12 cellular contexts compared by ENCODE assay signal in genomic region chr16:11799509-11800384, GRCh38. TPM values are rescaled to one million over a fixed set of nuclear protein-coding genes. Genes with fewer than 3 reads are reported as not detected.
DNase-seq lines count a peak whose midpoint lies in the region; ATAC-seq and TF ChIP-seq lines count a peak whose summit lies in the region.
"Had no signal": no experiment of that assay in that cellular context is flagged by ENCODE, and none has a peak within 500 bp of the region (broad histone marks: within the 10 kb centered on the region; RNA-seq: fewer than 3 reads in every experiment).

No MANE protein-coding gene starts in this region.

- TF ChIP-seq CTCF in OCI-LY7 (conservative IDR thresholded peaks at IDR 0.05; ENCODE audit: low read length): no peak

- H4K20me1 ChIP-seq in OCI-LY7 (ENCODE audit: insufficient read depth, low read length): peaks cover 13% of the 10 kb centered on the region; the same call in 1 of the 2 replicates

- peak overlapping the region; percentile 33 for H3K27ac ChIP-seq in OCI-LY7 (ENCODE audit: low read depth, low read length, poor library complexity, severe bottlenecking)
- peak overlapping the region; percentile 99 for H3K27ac ChIP-seq in skeletal muscle tissue (ENCODE audit: low read depth, low read length)

- no TSS peak for BruUV-seq in OCI-LY7 (replicated peaks; lab: Mats Ljungman, UMichigan)

- H3K79me2 ChIP-seq in OCI-LY7 (ENCODE audit: insufficient read depth, low read depth, low read length): peaks cover 44% of the 10 kb centered on the region

- no peaks in the 10 kb centered on the region for H3K9me2 ChIP-seq in OCI-LY7 (ENCODE audit: insufficient read depth, low read length)

- H3K4me1 ChIP-seq in OCI-LY7 (ENCODE audit: insufficient read depth, low read length, poor library complexity, severe bottlenecking): peaks cover 38% of the 10 kb centered on the region
- H3K4me1 ChIP-seq in skeletal muscle tissue (ENCODE audit: control insufficient read depth in 3 of 3, insufficient read depth in 3 of 3, low read length in 3 of 3): peaks cover 27 to 43% (median 39%) of the 10 kb centered on the region in 3 donors

- H3K36me3 Mint-ChIP-seq in activated CD4-positive, alpha-beta T cell treated with anti-CD3 and anti-CD28 coated beads for 36 hours (ENCODE audit: low read depth): peaks cover 26% of the 10 kb centered on the region

- H3K9ac ChIP-seq in skeletal muscle tissue (ENCODE audit: low read depth in 1 of 3, low read length in 3 of 3): no peak overlapping the region

- H3K36me3 ChIP-seq in OCI-LY7 (ENCODE audit: insufficient read depth, low read length) (peaks cover 10% of the 10 kb centered on the region), skeletal muscle tissue (ENCODE audit: control insufficient read depth in 3 of 3, insufficient read depth in 3 of 3, low read length in 3 of 3) (peaks cover 0 to 4% (median 3%) of the 10 kb centered on the region in 3 donors)
- H3K36me3 ChIP-seq: breast epithelium had no signal

- no peaks in the 10 kb centered on the region for H3K9me3 ChIP-seq in OCI-LY7 (ENCODE audit: low read length)
- no peaks in the 10 kb centered on the region for H3K9me3 ChIP-seq in skeletal muscle tissue (ENCODE audit: control insufficient read depth in 3 of 3, low read length in 3 of 3)
- H3K9me3 ChIP-seq: breast epithelium had no signal

- H3K4me3 Mint-ChIP-seq in activated CD4-positive, alpha-beta T cell treated with anti-CD3 and anti-CD28 coated beads for 36 hours: peak overlapping the region; percentile 92

- H3K4me2 ChIP-seq in OCI-LY7 (ENCODE audit: low read length): peak overlapping the region; percentile 71

- H3K4me3 ChIP-seq in OCI-LY7 (ENCODE audit: low read depth, low read length, poor library complexity, severe bottlenecking): peak overlapping the region; percentile 92
- H3K4me3 ChIP-seq in skeletal muscle tissue (ENCODE audit: low read length in 3 of 3): no peak overlapping the region
- H3K4me3 ChIP-seq: breast epithelium had no signal

- H3K9me3 Mint-ChIP-seq in activated CD4-positive, alpha-beta T cell treated with anti-CD3 and anti-CD28 coated beads for 36 hours (ENCODE audit: low read depth): no peaks in the 10 kb centered on the region

- no peaks in the 10 kb centered on the region for H3K27me3 ChIP-seq in skeletal muscle tissue (ENCODE audit: control insufficient read depth in 3 of 3, insufficient read depth in 3 of 3, low read length in 3 of 3)
- H3K27me3 ChIP-seq: breast epithelium had no signal

- ATAC-seq in activated CD4-positive, alpha-beta T cell treated with anti-CD3 and anti-CD28 coated beads for 36 hours: no peak
- ATAC-seq: sciatic nerve had no signal

- POLR2A ChIA-PET in activated CD4-positive, alpha-beta T cell treated with anti-CD3 and anti-CD28 coated beads for 36 hours (lab: Charles Lee): interaction anchor here (0.6 kb wide), 1 partner anchor 15 kb away, joined by 3 read pairs; no protein-coding TSS in a partner anchor
- POLR2A ChIA-PET in OCI-LY7 (lab: Charles Lee): interaction anchor here (0.6 to 2.5 kb wide), 9 partner anchors 14 to 538 kb away, joined by 3 to 8 read pairs (median 3); no protein-coding TSS in a partner anchor

- CTCF ChIA-PET in activated CD4-positive, alpha-beta T cell treated with anti-CD3 and anti-CD28 coated beads for 36 hours (lab: Charles Lee): interaction anchor here (0.5 to 3.5 kb wide), 2 partner anchors 57 to 382 kb away, joined by 4 to 20 read pairs; partner anchors contain the start of gene TXNDC11
- CTCF ChIA-PET in OCI-LY7 (lab: Charles Lee; ENCODE audit: unreplicated experiment): no interaction called here

- H3K27ac Mint-ChIP-seq in activated CD4-positive, alpha-beta T cell treated with anti-CD3 and anti-CD28 coated beads for 36 hours: peak overlapping the region; percentile 76

- DNase-seq in activated CD4-positive, alpha-beta T cell treated with anti-CD3 and anti-CD28 coated beads for 36 hours: peak; percentile 59
- DNase-seq in activated CD4-positive, alpha-beta T cell treated with anti-CD3 and anti-CD28 coated beads, Interleukin-2, amount 50 U/mL, for 4 hours: no peak
- peak; percentile 36 for DNase-seq in OCI-LY7 (ENCODE audit: low spot score)
- peak; percentile 3 for DNase-seq in effector CD8-positive, alpha-beta T cell (lab: John Stamatoyannopoulos, UW)
- no peak for DNase-seq in DMS79 (lab: John Stamatoyannopoulos, UW)
- no peak for DNase-seq in NCI-H1930 (lab: John Stamatoyannopoulos, UW)
- no peak for DNase-seq in NCI-H1694 treated with DMSO at 0.1 percent for 48 hours (lab: John Stamatoyannopoulos, UW)
- DNase-seq: MM.1S, T1000 had no signal

- intact Hi-C loops in activated CD4-positive, alpha-beta T cell treated with anti-CD3 and anti-CD28 coated beads for 36 hours (cut with DNase I, micrococcal nuclease): loop anchor here (5.0 to 10.0 kb wide), 7 partner anchors 212 to 1057 kb away; partner anchors contain the start of genes CLEC16A (in 1 of the 2), DEXI (in 1 of the 2), LITAF (in 1 of the 2) and NUBP1 (in 1 of the 2)
- intact Hi-C loops in OCI-LY7 (cut with micrococcal nuclease; ENCODE audit: unreplicated experiment): no loop called here

- no peaks in the 10 kb centered on the region for H3K27me3 Mint-ChIP-seq in activated CD4-positive, alpha-beta T cell treated with anti-CD3 and anti-CD28 coated beads for 36 hours

- H2AFZ ChIP-seq in OCI-LY7 (ENCODE audit: low read length): no peak overlapping the region

- peaks cover 45% of the 10 kb centered on the region for H3K4me1 Mint-ChIP-seq in activated CD4-positive, alpha-beta T cell treated with anti-CD3 and anti-CD28 coated beads for 36 hours

RNA-seq across cellular contexts. Expression of gene ZC3H7A, which starts 2.7 kb away (rescaled TPM):
- 10 to 100 TPM; 74.1 to 95.1 TPM for total RNA-seq in activated CD4-positive, alpha-beta T cell treated with anti-CD3 and anti-CD28 coated beads for 36 hours
- 28.6 and 32.1 TPM in 2 replicates for total RNA-seq in OCI-LY7 (2014; rRNA removed; shearing (Covaris generic))
- total RNA-seq in OCI-LY7 (2022): 68.6 and 89.0 TPM in 2 replicates
- total RNA-seq in skeletal muscle tissue: 33.9 TPM

RNA-seq across cellular contexts. Expression of gene RSL1D1, which starts 51.6 kb away (rescaled TPM):
- total RNA-seq in activated CD4-positive, alpha-beta T cell treated with anti-CD3 and anti-CD28 coated beads for 36 hours: 100 to 1,000 TPM; 369 to 466 TPM
- 104 and 176 TPM in 2 replicates for total RNA-seq in OCI-LY7 (2014; rRNA removed; shearing (Covaris generic))
- total RNA-seq in OCI-LY7 (2022) (229 and 252 TPM in 2 replicates), skeletal muscle tissue (75.2 TPM)

RNA-seq across cellular contexts. Expression of gene TXNDC11, which starts 57.1 kb away (rescaled TPM):
- 10 to 100 TPM; 27.3 to 28.3 TPM for total RNA-seq in activated CD4-positive, alpha-beta T cell treated with anti-CD3 and anti-CD28 coated beads for 36 hours
- 79.8 and 96.0 TPM in 2 replicates for total RNA-seq in OCI-LY7 (2014; rRNA removed; shearing (Covaris generic))
- 88.6 and 96.7 TPM in 2 replicates for total RNA-seq in OCI-LY7 (2022)
- total RNA-seq in skeletal muscle tissue: 14.1 TPM

Comparison
In these comparisons a context has a peak if more than half of its experiments do, and no peak if none do; other contexts are left out.
1. DNase-seq: peak in activated CD4-positive, alpha-beta T cell treated with anti-CD3 and anti-CD28 coated beads for 36 hours (single experiment), OCI-LY7 (single experiment) and effector CD8-positive, alpha-beta T cell (single experiment); none in activated CD4-positive, alpha-beta T cell treated with anti-CD3 and anti-CD28 coated beads, Interleukin-2, amount 50 U/mL, for 4 hours (0 of 2), DMS79 (single experiment), NCI-H1930 (0 of 2) and NCI-H1694 treated with DMSO at 0.1 percent for 48 hours (single experiment).